ENCODE assay signal across 12 cellular contexts in the genomic region with DNA sequence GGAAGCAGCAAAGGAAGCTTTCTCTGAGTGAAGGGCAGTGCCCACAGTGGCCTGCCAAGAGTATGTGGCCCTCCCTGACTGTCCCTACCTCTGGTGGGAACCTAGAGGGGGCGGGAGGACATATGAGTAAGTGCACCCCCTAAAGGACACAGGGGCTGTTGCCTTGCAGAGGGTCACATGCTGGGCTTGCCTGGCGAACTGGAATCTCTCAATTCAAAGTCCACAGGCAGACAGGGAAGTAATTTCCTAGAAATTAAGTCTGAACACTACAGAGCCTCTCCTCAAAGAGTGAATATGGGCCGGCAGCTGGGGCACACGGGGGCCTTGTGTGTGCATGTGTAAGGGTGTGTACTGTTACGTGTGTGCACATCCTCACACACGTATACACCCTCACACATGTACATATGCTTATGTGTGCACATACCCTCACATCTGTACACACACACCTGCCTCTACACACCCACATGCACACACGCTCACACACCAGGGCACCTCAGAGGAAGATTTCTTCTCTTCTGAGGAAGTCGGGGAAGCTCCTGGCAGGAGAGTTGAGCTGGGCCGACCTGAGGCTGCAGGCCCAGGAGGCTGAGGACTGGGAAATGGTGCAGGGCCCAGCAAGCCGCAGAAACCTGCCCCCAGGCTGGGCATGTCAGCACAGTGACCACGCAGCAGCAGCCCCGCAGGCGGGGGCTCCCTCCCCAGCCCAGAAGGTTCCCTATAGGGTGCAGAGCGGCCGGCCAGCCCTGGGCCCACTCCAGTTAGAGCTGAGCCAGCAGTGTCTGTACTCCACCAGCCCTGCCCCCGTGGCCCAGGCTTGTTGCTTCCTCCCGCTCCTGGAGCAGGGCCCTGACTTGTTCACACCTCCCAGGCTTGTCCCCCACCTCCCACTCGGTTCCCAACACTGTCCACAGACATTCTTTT.
DNase-seq lines count a peak whose midpoint lies in the region; ATAC-seq, FAIRE-seq and TF ChIP-seq lines count a peak whose summit lies in the region.
"Had no signal": no experiment of that assay in that cellular context is flagged by ENCODE, and none has a peak within 500 bp of the region (broad histone marks: within the 10 kb centered on the region; RNA-seq: fewer than 3 reads in every experiment).

No MANE protein-coding gene starts in this region.

- peaks cover 47% of the 10 kb centered on the region for H3K4me1 ChIP-seq in DOHH2 (ENCODE audit: control insufficient read depth, low read length)
- H3K4me1 ChIP-seq in NT2/D1 (ENCODE audit: insufficient read depth, insufficient read length) = peaks cover 31% of the 10 kb centered on the region
- no peaks in the 10 kb centered on the region for H3K4me1 ChIP-seq in mesendoderm (ENCODE audit: control insufficient read depth, low read depth, low read length)
- H3K4me1 ChIP-seq in small intestine (ENCODE audit: control insufficient read depth in 2 of 2, insufficient read depth in 1 of 2, low read depth in 1 of 2, low read length in 1 of 2) = peaks cover 0 to 2% of the 10 kb centered on the region in 2 donors
- H3K4me1 ChIP-seq: colonic mucosa had no signal

- H3K27ac ChIP-seq in DOHH2 (ENCODE audit: low read depth, low read length) (no peak overlapping the region), mesendoderm (ENCODE audit: low read depth, low read length) (no peak overlapping the region), small intestine (ENCODE audit: low read depth in 1 of 2, low read length in 1 of 2) (peak overlapping the region in 1 of 2 donors; percentile 67)
- H3K27ac ChIP-seq: colonic mucosa, thoracic aorta had no signal

- TF ChIP-seq CTCF in DOHH2 (IDR thresholded peaks at IDR 0.05; ENCODE audit: low read depth, low read length, poor library complexity, severe bottlenecking) = peak; percentile 18

- peak overlapping the region; percentile 4 for H3K9ac ChIP-seq in NT2/D1 (ENCODE audit: insufficient read length, low read depth)
- H3K9ac ChIP-seq in mesendoderm (ENCODE audit: low read length) = no peak overlapping the region

- no peaks in the 10 kb centered on the region for H4K20me1 ChIP-seq in DOHH2 (ENCODE audit: control insufficient read depth, insufficient read depth, low read depth, low read length)

- H4K8ac ChIP-seq in mesendoderm (ENCODE audit: low read depth, low read length) = no peak overlapping the region

- no peak overlapping the region for H2BK120ac ChIP-seq in mesendoderm (ENCODE audit: low read depth, low read length)

- no peak overlapping the region for H2BK15ac ChIP-seq in mesendoderm (replicated peaks; ENCODE audit: low read depth)

- H3K23ac ChIP-seq in mesendoderm (ENCODE audit: low read length) = no peak overlapping the region

- WGBS in mesendoderm (ENCODE audit: extremely low coverage, insufficient coverage, low lambda C conversion rate) = no CpG with 5 or more reads among the region's 18 CpGs
- WGBS in small intestine, 3 donors = 63 to 76% (median 65%) methylated on average over 17 to 18 of the region's 18 CpGs

- H3K4me3 ChIP-seq in DOHH2 (ENCODE audit: low read length) (no peak overlapping the region), NT2/D1 (ENCODE audit: insufficient read length, low read depth) (no peak overlapping the region), mesendoderm (ENCODE audit: low read length) (no peak overlapping the region), small intestine (ENCODE audit: low read depth in 1 of 2, low read length in 2 of 2) (no peak overlapping the region)
- H3K4me3 ChIP-seq: colonic mucosa, thoracic aorta had no signal

- no peak overlapping the region for H2BK5ac ChIP-seq in mesendoderm (ENCODE audit: low read length)

- H3K9me3 ChIP-seq in DOHH2 (ENCODE audit: control insufficient read depth, insufficient read depth, low read length) = no peaks in the 10 kb centered on the region
- no peaks in the 10 kb centered on the region for H3K9me3 ChIP-seq in NT2/D1 (ENCODE audit: insufficient read depth, low read length)
- no peaks in the 10 kb centered on the region for H3K9me3 ChIP-seq in small intestine (ENCODE audit: control insufficient read depth, low read depth)
- H3K9me3 ChIP-seq: colonic mucosa, thoracic aorta had no signal

- no peak overlapping the region for H3K18ac ChIP-seq in mesendoderm (ENCODE audit: low read length)

- H4K5ac ChIP-seq in mesendoderm (ENCODE audit: low read length) = no peak overlapping the region

- peak overlapping the region; percentile 8; the same call in 1 of the 2 replicates for H3K4me2 ChIP-seq in DOHH2 (ENCODE audit: low read length)
- no peak overlapping the region for H3K4me2 ChIP-seq in mesendoderm (ENCODE audit: low read length)

- H3K27me3 ChIP-seq in DOHH2 (ENCODE audit: control insufficient read depth, low read length) (no peaks in the 10 kb centered on the region), NT2/D1 (ENCODE audit: insufficient read depth, insufficient read length) (peaks cover 3% of the 10 kb centered on the region), mesendoderm (ENCODE audit: insufficient read depth, low read length, poor library complexity) (no peaks in the 10 kb centered on the region), small intestine (ENCODE audit: control insufficient read depth in 2 of 2, insufficient read depth in 2 of 2, low read length in 2 of 2) (no peaks in the 10 kb centered on the region)
- H3K27me3 ChIP-seq: colonic mucosa had no signal

- H3K56ac ChIP-seq in mesendoderm (ENCODE audit: low read length) = peak overlapping the region; percentile 61

- no peaks in the 10 kb centered on the region for H3K79me1 ChIP-seq in mesendoderm (ENCODE audit: low read length)

- DNase-seq in NT2/D1 (ENCODE audit: low read depth, low spot score) = no peak
- peak; percentile 85 for DNase-seq in cerebellum (ENCODE audit: low spot score)
- DNase-seq in mesendoderm = peak; percentile 44
- no peak for DNase-seq in small intestine
- DNase-seq in NCI-H446 (lab: John Stamatoyannopoulos, UW) = no peak
- no peak for DNase-seq in KG1 (lab: John Stamatoyannopoulos, UW)
- DNase-seq: activated CD4-positive, CD25-positive, alpha-beta regulatory T cell treated with anti-CD3 and anti-CD28 coated beads, Interleukin-2, amount 50 U/mL, for 72 hours; activated CD8-positive, alpha-beta memory T cell treated with anti-CD3 and anti-CD28 coated beads, Interleukin-2, amount 50 U/mL, for 48 hours; colonic mucosa had no signal

- no peaks in the 10 kb centered on the region for H3F3A ChIP-seq in DOHH2 (ENCODE audit: control insufficient read depth, insufficient read depth)

- no peak overlapping the region for H2AK5ac ChIP-seq in mesendoderm (ENCODE audit: low read length)

- FAIRE-seq in small intestine (lab: Jason Lieb, UNC) = no peak

- no peaks in the 10 kb centered on the region for H3K9me2 ChIP-seq in DOHH2 (replicated peaks; ENCODE audit: control insufficient read depth, low read length)

- no peak for ATAC-seq in GM18520 (IDR thresholded peaks at IDR 0.05; ENCODE audit: unreplicated experiment)

- H3K4ac ChIP-seq in mesendoderm (ENCODE audit: low read depth, low read length) = no peak overlapping the region

- H3K79me2 ChIP-seq in DOHH2 (ENCODE audit: control insufficient read depth, low read length) (no peaks in the 10 kb centered on the region), mesendoderm (ENCODE audit: control insufficient read depth, insufficient read depth, low read length) (no peaks in the 10 kb centered on the region)

- H3K36me3 ChIP-seq in DOHH2 (ENCODE audit: control insufficient read depth, low read length) (no peaks in the 10 kb centered on the region), NT2/D1 (ENCODE audit: insufficient read depth, insufficient read length, low read length) (no peaks in the 10 kb centered on the region), mesendoderm (ENCODE audit: control insufficient read depth, insufficient read depth, low read length) (no peaks in the 10 kb centered on the region), small intestine (ENCODE audit: control insufficient read depth in 2 of 2, insufficient read depth in 2 of 2, low read length in 2 of 2) (no peaks in the 10 kb centered on the region)
- H3K36me3 ChIP-seq: colonic mucosa, thoracic aorta had no signal

Comparison
In these comparisons a context has a peak if more than half of its experiments do, and no peak if none do; other contexts are left out.
1. DNase-seq: peak in cerebellum (single experiment) and mesendoderm (single experiment); none in NT2/D1 (single experiment), small intestine (single experiment), NCI-H446 (0 of 2) and KG1 (single experiment).